In the genomic region with DNA sequence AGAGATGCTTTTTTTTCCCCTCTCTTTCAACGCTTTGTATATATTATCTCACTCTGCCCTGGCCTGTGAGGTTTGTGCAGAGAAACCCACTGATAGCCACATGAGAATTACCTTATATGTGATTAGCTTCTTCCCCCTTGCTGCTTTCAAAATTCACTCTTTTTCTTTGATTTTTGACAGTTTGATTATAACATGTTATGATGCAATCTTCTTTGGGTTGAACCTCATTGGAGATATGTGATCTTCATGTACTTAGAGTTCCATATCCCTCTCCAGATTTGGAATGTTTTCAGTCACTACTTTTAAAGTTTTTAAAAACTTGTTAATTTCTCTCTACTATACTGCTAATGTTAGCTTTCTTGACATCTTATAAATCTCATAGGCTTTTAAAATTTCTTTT, we compare ENCODE assay signal across 27 cellular contexts.
"Had no signal": no experiment of that assay in that cellular context is flagged by ENCODE, and none has a peak within 500 bp of the region (broad histone marks: within the 10 kb centered on the region; RNA-seq: fewer than 3 reads in every experiment).

No MANE protein-coding gene starts in this region.

- DNase-seq: stimulated activated CD4-positive, alpha-beta T cell treated with anti-CD3 and anti-CD28 coated beads, Interleukin-2, amount 100 ng/mL, for 48 hours; stimulated activated CD4-positive, alpha-beta T cell treated with anti-CD3 and anti-CD28 coated beads, Interleukin-4, amount 100 ng/mL, for 1 hour; stimulated activated CD4-positive, alpha-beta T cell treated with anti-CD3 and anti-CD28 coated beads, Interleukin-4, amount 100 ng/mL, for 24 hours; stimulated activated CD4-positive, alpha-beta T cell treated with anti-CD3 and anti-CD28 coated beads, Interleukin-4, amount 100 ng/mL, for 4 hours; stimulated activated CD8-positive, alpha-beta memory T cell treated with anti-CD3 and anti-CD28 coated beads, Interleukin-4, amount 100 ng/mL, for 48 hours; stimulated activated naive B cell treated with anti-CD40 and anti-IgM and Interleukin-4, amounts not matched to agents 10 μg/mL and 1 μg/mL and 100 μg/mL, for 72 hours; stimulated activated naive CD4-positive, alpha-beta T cell; stimulated activated naive CD4-positive, alpha-beta T cell treated with Interleukin-2 at 50 U/mL for 16 hours; stimulated activated naive CD8-positive, alpha-beta T cell treated with anti-CD3 and anti-CD28 coated beads, Interleukin-15, amount 100 ng/mL, for 72 hours; stimulated activated naive CD8-positive, alpha-beta T cell treated with anti-CD3 and anti-CD28 coated beads, Interleukin-15, Interleukin-2, amounts not matched to agents 100 U/mL and 50 U/mL, for 24 hours; stomach; substantia nigra; testis; thyroid gland; tibial artery; transverse colon; trophoblast cell; upper lobe of left lung; upper lobe of right lung; uterus had no signal

- H3K27me3 ChIP-seq: stomach, suprapubic skin, testis, thyroid gland, tibial artery, tibial nerve, transverse colon, upper lobe of left lung, upper lobe of right lung, uterus, vagina had no signal

- H3K4me1 ChIP-seq: stomach, suprapubic skin, testis, thyroid gland, tibial artery, tibial nerve, transverse colon, upper lobe of left lung, upper lobe of right lung, uterus, vagina had no signal

- ATAC-seq: stimulated activated effector memory CD8-positive, alpha-beta T cell treated with anti-CD3 and anti-CD28 coated beads, Interleukin-12 subunit alpha, Interleukin-12 subunit beta, amount 100 ng/mL, for 72 hours; stimulated activated memory B cell treated with anti-CD40 and anti-IgM and Interleukin-4, amounts not matched to agents 10 μg/mL and 1 μg/mL and 100 μg/mL, for 72 hours; stimulated activated naive B cell treated with anti-CD40 and anti-IgM and Interleukin-4, amounts not matched to agents 10 μg/mL and 1 μg/mL and 100 μg/mL, for 72 hours; stimulated activated naive CD8-positive, alpha-beta T cell treated with anti-CD3 and anti-CD28 coated beads, Interleukin-15, amount 100 ng/mL, for 72 hours; stimulated activated naive CD8-positive, alpha-beta T cell treated with anti-CD3 and anti-CD28 coated beads, Interleukin-15, Interleukin-2, amounts not matched to agents 100 U/mL and 50 U/mL, for 24 hours; upper lobe of right lung had no signal

- FAIRE-seq: urothelium cell line had no signal

- H3K4me3 ChIP-seq: stomach, suprapubic skin, testis, thoracic aorta, thyroid gland, tibial artery, tibial nerve, transverse colon, upper lobe of left lung, upper lobe of right lung, uterus, vagina had no signal

- H3K27ac ChIP-seq: stomach, suprapubic skin, testis, thoracic aorta, thyroid gland, tibial artery, tibial nerve, transverse colon, upper lobe of left lung, upper lobe of right lung, uterus, vagina had no signal

- H3K36me3 ChIP-seq: stomach, suprapubic skin, thoracic aorta, thyroid gland, tibial artery, tibial nerve, transverse colon, upper lobe of left lung, upper lobe of right lung, uterus, vagina had no signal

- H3K9me3 ChIP-seq: testis, thyroid gland, tibial artery, transverse colon, uterus, vagina had no signal
